22 cellular contexts compared by ENCODE assay signal in genomic region chr21:16363563-16363962, GRCh38.
"Had no signal": no experiment of that assay in that cellular context is flagged by ENCODE, and none has a peak within 500 bp of the region (broad histone marks: within the 10 kb centered on the region; RNA-seq: fewer than 3 reads in every experiment).

No MANE protein-coding gene starts in this region.

- H3K36me3 ChIP-seq: ascending aorta, colonic mucosa, esophagus muscularis mucosa, ovary, prostate gland, spleen, upper lobe of left lung had no signal

- H3K4me3 Mint-ChIP-seq: activated T-cell treated with anti-CD3 and anti-CD28 coated beads, Interleukin-2, amount 50 U/mL, for 24 hours; activated T-helper 17 cell treated with anti-CD3 and anti-CD28 coated beads, Interleukin-2, amount 50 U/mL, for 72 hours; effector memory CD8-positive, alpha-beta T cell; natural killer cell; T-helper 2 cell treated with Interferon-gamma antibody and Interleukin-4, amounts not matched to agents 5 μg/mL and 100 μg/mL, for 36 hours had no signal

- DNase-seq: activated CD4-positive, alpha-beta T cell treated with anti-CD3 and anti-CD28 coated beads for 1 hour; activated CD4-positive, alpha-beta T cell treated with anti-CD3 and anti-CD28 coated beads, Interleukin-2, amount 50 U/mL, for 1 hour; activated T-cell treated with anti-CD3 and anti-CD28 coated beads, Interleukin-2, amount 50 U/mL, for 24 hours; colonic mucosa; dorsolateral prefrontal cortex; effector memory CD8-positive, alpha-beta T cell; hypothalamus; left ventricle myocardium superior; mammary epithelial cell; midbrain; natural killer cell; ovary; spleen; stimulated activated CD4-positive, alpha-beta T cell treated with anti-CD3 and anti-CD28 coated beads, Interleukin-4, amount 100 ng/mL, for 1 hour; stimulated activated naive CD4-positive, alpha-beta T cell; upper lobe of left lung had no signal

- H3K4me1 ChIP-seq: ascending aorta, colonic mucosa, prostate gland, spleen, upper lobe of left lung had no signal

- H3K4me3 ChIP-seq: ascending aorta, colonic mucosa, dorsolateral prefrontal cortex, esophagus muscularis mucosa, ovary, prostate gland, spleen, upper lobe of left lung had no signal

- H3K27me3 ChIP-seq: ascending aorta, colonic mucosa, dorsolateral prefrontal cortex, esophagus muscularis mucosa, spleen, upper lobe of left lung had no signal

- H3K27ac Mint-ChIP-seq: activated naive CD4-positive, alpha-beta T cell treated with anti-CD3 and anti-CD28 coated beads, Interleukin-2, amount 50 U/mL, for 72 hours; activated T-cell treated with anti-CD3 and anti-CD28 coated beads, Interleukin-2, amount 50 U/mL, for 24 hours; activated T-helper 17 cell treated with anti-CD3 and anti-CD28 coated beads, Interleukin-2, amount 50 U/mL, for 72 hours; effector memory CD8-positive, alpha-beta T cell; natural killer cell; T-helper 2 cell treated with Interferon-gamma antibody and Interleukin-4, amounts not matched to agents 5 μg/mL and 100 μg/mL, for 36 hours had no signal

- H3K27ac ChIP-seq: ascending aorta, colonic mucosa, dorsolateral prefrontal cortex, esophagus muscularis mucosa, ovary, prostate gland, spleen, upper lobe of left lung had no signal

- H3K36me3 Mint-ChIP-seq: natural killer cell had no signal

- H3K4me1 Mint-ChIP-seq: activated T-helper 17 cell treated with anti-CD3 and anti-CD28 coated beads, Interleukin-2, amount 50 U/mL, for 72 hours; natural killer cell had no signal

- H3K27me3 Mint-ChIP-seq: activated T-cell treated with anti-CD3 and anti-CD28 coated beads, Interleukin-2, amount 50 U/mL, for 24 hours; activated T-helper 17 cell treated with anti-CD3 and anti-CD28 coated beads, Interleukin-2, amount 50 U/mL, for 72 hours; effector memory CD8-positive, alpha-beta T cell had no signal

- H3K9me3 ChIP-seq: colonic mucosa, esophagus muscularis mucosa, ovary, prostate gland had no signal
